In the genomic region with DNA sequence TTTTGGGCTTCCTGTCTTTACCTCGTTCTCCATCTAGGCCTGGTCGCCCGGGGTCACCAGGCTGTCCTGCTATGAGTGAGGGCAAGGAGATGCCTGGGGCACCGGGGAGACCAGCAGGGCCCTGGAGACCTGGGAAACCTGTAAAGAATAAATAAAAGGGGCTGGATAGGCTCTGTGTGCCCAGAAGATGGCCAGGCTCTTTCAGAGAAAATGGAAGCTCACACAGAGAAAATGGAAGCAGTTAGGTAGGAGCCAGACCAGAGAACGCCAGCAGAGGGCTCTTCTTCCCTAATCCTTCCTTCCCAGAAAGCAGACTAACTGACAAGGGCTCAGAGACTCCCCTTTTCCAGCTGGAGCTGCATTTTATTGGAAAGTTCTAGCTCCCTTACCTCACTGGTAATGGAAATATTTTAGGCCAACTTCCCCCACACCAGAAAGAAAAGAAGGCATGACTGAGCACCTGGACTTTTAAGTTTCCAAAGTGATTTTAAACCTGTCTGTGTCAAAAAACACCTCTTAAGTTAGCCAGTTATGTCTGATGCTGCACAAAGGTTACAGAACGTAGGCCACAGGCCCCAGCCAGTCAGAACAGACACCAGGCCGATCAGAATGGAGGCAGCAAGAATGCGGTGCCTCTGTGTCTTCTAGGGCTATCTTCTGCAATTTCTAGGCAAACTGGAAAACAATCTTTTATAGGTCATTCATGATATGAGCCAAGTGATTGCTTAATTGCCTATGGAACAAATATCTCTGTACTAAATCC, we compare ENCODE assay signal across 9 cellular contexts.
DNase-seq lines count a peak whose midpoint lies in the region; ATAC-seq and TF ChIP-seq lines count a peak whose summit lies in the region.
"Had no signal": no experiment of that assay in that cellular context is flagged by ENCODE, and none has a peak within 500 bp of the region (broad histone marks: within the 10 kb centered on the region; RNA-seq: fewer than 3 reads in every experiment).

No MANE protein-coding gene starts in this region.

- H3K27me3 Mint-ChIP-seq in CD8-positive, alpha-beta memory T cell, result peaks cover 0 to 2% of the 10 kb centered on the region in 2 donors
- H3K27me3 Mint-ChIP-seq: stimulated activated naive CD8-positive, alpha-beta T cell treated with anti-CD3 and anti-CD28 coated beads, Interleukin-15, Interleukin-2, amounts not matched to agents 100 ng/mL and 50 ng/mL, for 24 hours had no signal

- H3K36me3 Mint-ChIP-seq in CD8-positive, alpha-beta memory T cell, result no peaks in the 10 kb centered on the region

- peak; percentile 43; the same call in 1 of the 2 replicates for TF ChIP-seq CTCF in LNCAP (IDR thresholded peaks at IDR 0.05)

- H3K9me3 ChIP-seq in CD8-positive, alpha-beta memory T cell (ENCODE audit: low read length), result no peaks in the 10 kb centered on the region

- DNase-seq in EL (peak; percentile 37), amniotic epithelial cell (ENCODE audit: low read depth) (peak; percentile 70), lung microvascular endothelial cell (ENCODE audit: low read depth in 2 of 2) (peak; percentile 44 to 52), NCI-H187 (lab: John Stamatoyannopoulos, UW) (no peak), activated T-cell treated with anti-CD3 and anti-CD28 coated beads for 4 hours (no peak)
- DNase-seq in CD8-positive, alpha-beta memory T cell, result no peak

- H3K27ac ChIP-seq in CD8-positive, alpha-beta memory T cell (ENCODE audit: low read depth, low read length), result no peak overlapping the region

- H3K27me3 ChIP-seq in CD8-positive, alpha-beta memory T cell (ENCODE audit: insufficient read depth, low read length, poor library complexity, severe bottlenecking), result no peaks in the 10 kb centered on the region

- no peaks in the 10 kb centered on the region for H3K9me3 Mint-ChIP-seq in CD8-positive, alpha-beta memory T cell
- H3K9me3 Mint-ChIP-seq: stimulated activated naive CD8-positive, alpha-beta T cell treated with anti-CD3 and anti-CD28 coated beads, Interleukin-15, Interleukin-2, amounts not matched to agents 100 ng/mL and 50 ng/mL, for 24 hours had no signal

- no peaks in the 10 kb centered on the region for H3K36me3 ChIP-seq in CD8-positive, alpha-beta memory T cell (ENCODE audit: insufficient read depth, low read length)

- no peak overlapping the region for H3K4me3 Mint-ChIP-seq in CD8-positive, alpha-beta memory T cell
- H3K4me3 Mint-ChIP-seq: stimulated activated naive CD8-positive, alpha-beta T cell treated with anti-CD3 and anti-CD28 coated beads, Interleukin-15, Interleukin-2, amounts not matched to agents 100 ng/mL and 50 ng/mL, for 24 hours had no signal

- no peaks in the 10 kb centered on the region for H3K4me1 ChIP-seq in CD8-positive, alpha-beta memory T cell (ENCODE audit: insufficient read depth, low read length)

- no peaks in the 10 kb centered on the region for H3K4me1 Mint-ChIP-seq in CD8-positive, alpha-beta memory T cell

- H3K4me3 ChIP-seq in CD8-positive, alpha-beta memory T cell (ENCODE audit: low read length), result no peak overlapping the region

- H3K27ac Mint-ChIP-seq in CD8-positive, alpha-beta memory T cell, result no peak overlapping the region
- H3K27ac Mint-ChIP-seq: stimulated activated naive CD8-positive, alpha-beta T cell treated with anti-CD3 and anti-CD28 coated beads, Interleukin-15, Interleukin-2, amounts not matched to agents 100 ng/mL and 50 ng/mL, for 24 hours had no signal

- no peak for ATAC-seq in GM18858 (IDR thresholded peaks at IDR 0.05; ENCODE audit: unreplicated experiment)

- POLR2A ChIA-PET in CD8-positive, alpha-beta memory T cell (lab: Charles Lee), result no interaction called here

- CTCF ChIA-PET in CD8-positive, alpha-beta memory T cell (lab: Charles Lee), result no interaction called here

Comparison
In these comparisons a context has a peak if more than half of its experiments do, and no peak if none do; other contexts are left out.
1. DNase-seq: peak in EL (single experiment), amniotic epithelial cell (single experiment) and lung microvascular endothelial cell (2 of 2); none in NCI-H187 (0 of 2), activated T-cell treated with anti-CD3 and anti-CD28 coated beads for 4 hours (single experiment) and CD8-positive, alpha-beta memory T cell (0 of 5).